Comparison of ENCODE assay signal across 9 cellular contexts in the genomic region with DNA sequence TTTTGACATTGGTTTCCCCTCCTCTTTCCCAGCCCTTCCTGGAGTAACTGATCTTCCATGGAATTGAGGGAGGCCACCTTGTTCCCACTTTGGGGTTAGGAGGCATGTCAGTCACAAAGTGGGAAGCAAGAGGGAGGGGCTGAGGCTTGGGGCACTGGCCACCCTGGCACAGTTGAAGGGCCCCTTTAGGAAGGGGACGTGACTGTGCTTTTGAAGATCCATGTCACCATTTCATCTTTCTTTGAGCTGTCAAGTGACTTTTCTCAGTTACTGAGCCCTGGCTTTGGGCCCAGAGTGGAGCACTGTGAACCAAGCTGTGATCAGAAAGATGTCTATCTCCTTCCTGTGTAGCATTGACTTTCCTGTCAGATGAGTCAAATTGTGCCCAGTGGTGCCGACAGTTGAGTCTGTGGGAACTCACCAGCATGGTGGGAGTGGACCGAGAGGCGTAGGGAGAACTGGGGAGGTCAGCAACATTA. TPM values are rescaled to one million over a fixed set of nuclear protein-coding genes. Genes with fewer than 3 reads are reported as not detected.
DNase-seq lines count a peak whose midpoint lies in the region; ATAC-seq lines count a peak whose summit lies in the region.
"Had no signal": no experiment of that assay in that cellular context is flagged by ENCODE, and none has a peak within 500 bp of the region (broad histone marks: within the 10 kb centered on the region; RNA-seq: fewer than 3 reads in every experiment).

No MANE protein-coding gene starts in this region.

- H3K9me3 ChIP-seq in HUES48 (ENCODE audit: control insufficient read depth, insufficient read depth, low read length): no peaks in the 10 kb centered on the region

- H3K27me3 ChIP-seq in HUES48 (ENCODE audit: control insufficient read depth, insufficient read depth, low read length): no peaks in the 10 kb centered on the region

- H3K4me3 ChIP-seq in HUES48 (ENCODE audit: low read depth, low read length): no peak overlapping the region

- ATAC-seq in Right ventricle myocardium inferior (peak; percentile 38), GM21737 (IDR thresholded peaks at IDR 0.05; ENCODE audit: unreplicated experiment) (no peak)

- intact Hi-C loops in Right ventricle myocardium inferior (cut with DNase I): no loop called here

- peak overlapping the region; percentile 67 for H3K27ac ChIP-seq in HUES48 (ENCODE audit: low read depth, low read length)

- peak; percentile 27 for DNase-seq in activated CD8-positive, alpha-beta memory T cell treated with anti-CD3 and anti-CD28 coated beads, Interleukin-2, amount 50 U/mL, for 1 hour (ENCODE audit: extremely low read depth)
- DNase-seq in Right ventricle myocardium inferior (ENCODE audit: missing footprints): no peak
- DNase-seq in stimulated activated CD4-positive, alpha-beta T cell treated with anti-CD3 and anti-CD28 coated beads, TNF-alpha, amount 100 ng/mL, for 48 hours (ENCODE audit: low read depth in 3 of 3): peak in 2 of 3 donors; percentile 58 to 60
- DNase-seq in iPS-NIHi11 (ENCODE audit: low spot score): no peak
- DNase-seq in HK-2 (ENCODE audit: unreplicated experiment): no peak
- no peak for DNase-seq in NCI-H1436 (lab: John Stamatoyannopoulos, UW)

- H3K4me1 ChIP-seq in HUES48 (ENCODE audit: control insufficient read depth, insufficient read depth, low read length): peaks cover 6% of the 10 kb centered on the region

- H3K9ac ChIP-seq in HUES48 (ENCODE audit: low read depth, low read length): no peak overlapping the region

- no peaks in the 10 kb centered on the region for H3K36me3 ChIP-seq in HUES48 (ENCODE audit: control insufficient read depth, insufficient read depth, low read length)

RNA-seq across cellular contexts. Expression of a gene that starts 38.5 kb away (rescaled TPM):
- total RNA-seq in Right ventricle myocardium inferior: 2.2 TPM
- total RNA-seq: myocyte had no signal

RNA-seq across cellular contexts. Expression of a gene that starts 38.7 kb away (rescaled TPM):
- total RNA-seq in Right ventricle myocardium inferior: 11.3 TPM
- total RNA-seq: myocyte had no signal

RNA-seq across cellular contexts. Expression of a gene that starts 58.4 kb away (rescaled TPM):
- 13.1 TPM for total RNA-seq in Right ventricle myocardium inferior

Comparison
In these comparisons a context has a peak if more than half of its experiments do, and no peak if none do; other contexts are left out.
1. DNase-seq: peak in activated CD8-positive, alpha-beta memory T cell treated with anti-CD3 and anti-CD28 coated beads, Interleukin-2, amount 50 U/mL, for 1 hour (single experiment) and stimulated activated CD4-positive, alpha-beta T cell treated with anti-CD3 and anti-CD28 coated beads, TNF-alpha, amount 100 ng/mL, for 48 hours (2 of 3); none in Right ventricle myocardium inferior (single experiment), iPS-NIHi11 (single experiment), HK-2 (single experiment) and NCI-H1436 (single experiment).